In the genomic region with DNA sequence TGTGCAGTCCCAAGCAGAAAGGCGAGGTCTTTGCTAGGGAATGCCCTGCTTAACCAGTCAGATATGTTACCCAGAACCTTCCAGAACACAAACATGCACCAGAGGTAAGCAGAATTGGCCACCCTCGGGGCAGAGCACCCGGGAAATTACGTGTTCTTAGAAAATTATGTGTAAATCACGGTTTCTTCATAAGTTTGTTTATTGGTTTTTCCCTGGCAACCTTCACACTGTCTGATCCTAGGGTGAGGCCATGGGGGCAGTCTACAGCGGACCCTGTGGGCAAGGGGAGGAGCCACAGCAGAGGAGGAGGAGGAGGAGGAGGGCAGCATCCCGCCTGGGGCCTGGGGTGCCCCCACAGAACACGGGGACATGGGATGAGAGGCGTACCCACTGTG, we compare ENCODE assay signal across 16 cellular contexts. TPM values are rescaled to one million over a fixed set of nuclear protein-coding genes. Genes with fewer than 3 reads are reported as not detected.
DNase-seq lines count a peak whose midpoint lies in the region; ATAC-seq, FAIRE-seq and TF ChIP-seq lines count a peak whose summit lies in the region.
"Had no signal": no experiment of that assay in that cellular context is flagged by ENCODE, and none has a peak within 500 bp of the region (broad histone marks: within the 10 kb centered on the region; RNA-seq: fewer than 3 reads in every experiment).

No MANE protein-coding gene starts in this region.

- H2AFZ ChIP-seq in keratinocyte (ENCODE audit: control insufficient read depth, low read length) (no peak overlapping the region), smooth muscle cell (ENCODE audit: low read depth) (no peak overlapping the region)

- no peaks in the 10 kb centered on the region for H3K27me3 ChIP-seq in Caco-2 (replicated peaks; ENCODE audit: control insufficient read depth, insufficient read depth, low read length)
- H3K27me3 ChIP-seq in keratinocyte (ENCODE audit: control insufficient read depth, extremely low read depth, insufficient read depth, low read length), result no peaks in the 10 kb centered on the region
- no peaks in the 10 kb centered on the region for H3K27me3 ChIP-seq in smooth muscle cell (ENCODE audit: low read depth)

- intact Hi-C loops in Caco-2 (cut with micrococcal nuclease; ENCODE audit: unreplicated experiment), result loop anchor here (1.0 kb wide), 1 partner anchor 29 kb away; no protein-coding TSS in a partner anchor

- H3K36me3 ChIP-seq in Caco-2 (ENCODE audit: control insufficient read depth, insufficient read depth, low read length) (no peaks in the 10 kb centered on the region), keratinocyte (ENCODE audit: control insufficient read depth in 2 of 2, extremely low read depth in 1 of 2, insufficient read depth in 2 of 2, low read length in 2 of 2) (peaks cover 0 to 2% of the 10 kb centered on the region in 2 experiments), smooth muscle cell (ENCODE audit: low read depth) (no peaks in the 10 kb centered on the region)
- H3K36me3 ChIP-seq: left ventricle myocardium inferior had no signal

- no peaks in the 10 kb centered on the region for H3K9me3 Mint-ChIP-seq in Caco-2 (ENCODE audit: unreplicated experiment)
- H3K9me3 Mint-ChIP-seq in brain, result no peaks in the 10 kb centered on the region

- H3K4me3 ChIP-seq in Caco-2 (ENCODE audit: low read depth, low read length) (no peak overlapping the region), keratinocyte (ENCODE audit: control insufficient read depth in 2 of 3, extremely low read depth in 1 of 3, insufficient read depth in 2 of 3, low read depth in 1 of 3, low read length in 3 of 3) (no peak overlapping the region), smooth muscle cell (no peak overlapping the region)
- H3K4me3 ChIP-seq: left ventricle myocardium inferior had no signal

- DNase-seq in Caco-2 (no peak), keratinocyte (ENCODE audit: low read depth, low spot score) (no peak), smooth muscle cell (lab: John Stamatoyannopoulos, UW; ENCODE audit: unreplicated experiment) (no peak), kidney glomerular epithelial cell (lab: John Stamatoyannopoulos, UW) (no peak), NCI-H526 treated with DMSO at 0.1 percent for 48 hours (lab: John Stamatoyannopoulos, UW) (no peak)
- no peak for DNase-seq in activated CD8-positive, alpha-beta memory T cell treated with anti-CD3 and anti-CD28 coated beads, Interleukin-2, amount 50 U/mL, for 4 hours
- DNase-seq: HCEC 1CT; left ventricle myocardium inferior; MM.1S; NCI-H187; NCI-H345; NK-92 treated with Interleukin-12 subunit alpha and Interleukin-12 subunit beta, amount 100 ng/mL, for 24 hours; T-helper 2 cell had no signal

- TF ChIP-seq CTCF in Caco-2 (IDR thresholded peaks at IDR 0.05; ENCODE audit: insufficient read depth in 1 of 2, low read depth in 1 of 2, low read length in 1 of 2, severe bottlenecking in 1 of 2, unreplicated experiment in 1 of 2) (no peak), brain (conservative IDR thresholded peaks at IDR 0.05) (no peak), keratinocyte (optimal IDR thresholded peaks at IDR 0.05 in 1 of 3, IDR thresholded peaks at IDR 0.05 in 1 of 3, conservative IDR thresholded peaks at IDR 0.05 in 1 of 3; ENCODE audit: extremely low read depth in 1 of 3, insufficient read depth in 2 of 3, low read length in 3 of 3) (no peak), smooth muscle cell (IDR thresholded peaks at IDR 0.05; ENCODE audit: borderline replicate concordance, insufficient read depth, poor library complexity, severe bottlenecking) (no peak)

- ATAC-seq in HG03135 (IDR thresholded peaks at IDR 0.05; ENCODE audit: unreplicated experiment), result no peak

- CTCF ChIA-PET in Caco-2 (lab: Charles Lee), result no interaction called here

- H3K79me2 ChIP-seq in keratinocyte (ENCODE audit: control insufficient read depth, insufficient read depth, low read length) (peaks cover 27% of the 10 kb centered on the region), smooth muscle cell (ENCODE audit: low read depth) (peaks cover 73% of the 10 kb centered on the region)

- POLR2A ChIA-PET in Caco-2 (lab: Charles Lee), result no interaction called here

- H3K4me2 ChIP-seq in keratinocyte (ENCODE audit: control insufficient read depth, extremely low read depth, insufficient read depth, low read depth, low read length) (peak overlapping the region; percentile 61), smooth muscle cell (peak overlapping the region; percentile 59)

- H3K4me3 Mint-ChIP-seq in Caco-2 (ENCODE audit: unreplicated experiment), result peak overlapping the region; percentile 27
- no peak overlapping the region for H3K4me3 Mint-ChIP-seq in brain

- H3K4me1 Mint-ChIP-seq in Caco-2 (ENCODE audit: low read depth, unreplicated experiment) (peaks cover 22% of the 10 kb centered on the region), brain (peaks cover 50% of the 10 kb centered on the region)

- H3K9ac ChIP-seq in keratinocyte (ENCODE audit: control insufficient read depth, extremely low read depth, insufficient read depth, low read length), result peak overlapping the region; percentile 68
- H3K9ac ChIP-seq in smooth muscle cell (ENCODE audit: low read depth), result no peak overlapping the region

- dilution Hi-C loops in keratinocyte (cut with MboI; ENCODE audit: extremely low pct_ligation_motif_present, low sequenced_read_pairs), result no loop called here

- H4K20me1 ChIP-seq in keratinocyte (ENCODE audit: control insufficient read depth, extremely low read depth, insufficient read depth, low read length) (peaks cover 15% of the 10 kb centered on the region), smooth muscle cell (ENCODE audit: low read depth) (peaks cover 100% of the 10 kb centered on the region)

- BruUV-seq in Caco-2 (replicated peaks; lab: Mats Ljungman, UMichigan), result no TSS peak

- H3F3A ChIP-seq in smooth muscle cell (ENCODE audit: low read depth), result no peaks in the 10 kb centered on the region

- peaks cover 12% of the 10 kb centered on the region for H3K9me1 ChIP-seq in keratinocyte (ENCODE audit: control insufficient read depth, extremely low read depth, insufficient read depth, low read length)

- peak overlapping the region; percentile 72 for H3K27ac ChIP-seq in keratinocyte (ENCODE audit: control insufficient read depth, insufficient read depth, low read length)
- peak overlapping the region; percentile 42 for H3K27ac ChIP-seq in smooth muscle cell (ENCODE audit: low read depth)

- peaks cover 13% of the 10 kb centered on the region for H3K36me3 Mint-ChIP-seq in Caco-2 (ENCODE audit: insufficient read depth, unreplicated experiment)
- no peaks in the 10 kb centered on the region for H3K36me3 Mint-ChIP-seq in brain

- peak; percentile 26 for FAIRE-seq in keratinocyte (lab: Jason Lieb, UNC)
- FAIRE-seq: urothelium cell line had no signal

- 75% methylated on average over 8 of the region's 9 CpGs for WGBS in smooth muscle cell (ENCODE audit: low lambda C conversion rate)

- H3K27me3 Mint-ChIP-seq in Caco-2 (ENCODE audit: insufficient read depth, unreplicated experiment) (no peaks in the 10 kb centered on the region), brain (no peaks in the 10 kb centered on the region)

- H3K9me3 ChIP-seq in Caco-2 (no peaks in the 10 kb centered on the region), keratinocyte (ENCODE audit: control insufficient read depth, low read depth, low read length) (no peaks in the 10 kb centered on the region), smooth muscle cell (replicated peaks; ENCODE audit: low read depth) (no peaks in the 10 kb centered on the region)
- H3K9me3 ChIP-seq: left ventricle myocardium inferior had no signal

- H3K4me1 ChIP-seq in Caco-2, result peaks cover 51% of the 10 kb centered on the region
- H3K4me1 ChIP-seq in keratinocyte (ENCODE audit: control insufficient read depth, extremely low read depth, insufficient read depth, low read length), result peaks cover 86% of the 10 kb centered on the region
- peaks cover 18% of the 10 kb centered on the region for H3K4me1 ChIP-seq in smooth muscle cell (ENCODE audit: low read depth)

- H3K27ac Mint-ChIP-seq in Caco-2 (ENCODE audit: unreplicated experiment) (peak overlapping the region; percentile 86), brain (peak overlapping the region in 4 of 5 experiments; percentile 40 to 90 (median 44))

RNA-seq across cellular contexts. Expression of a gene that starts 31.4 kb away (rescaled TPM):
- 63.8 and 69.1 TPM in 2 replicates for total RNA-seq in Caco-2 (2022)
- polyA plus RNA-seq in brain (ENCODE audit: insufficient read depth, low read depth, low replicate concordance), result 29.9 TPM
- 9.7 to 17.2 TPM (median 16.7 TPM) in 3 replicates for polyA plus RNA-seq in keratinocyte
- 15.9 TPM for polyA plus RNA-seq in keratinocyte (2011; ENCODE audit: low read depth)
- polyA plus RNA-seq in keratinocyte (2011; cell fraction: cytosol; rRNA removed), result 10.5 and 21.8 TPM in 2 replicates
- 19.4 and 29.5 TPM in 2 replicates for polyA plus RNA-seq in keratinocyte (2011; cell fraction: nucleus; rRNA removed)
- polyA plus RNA-seq in keratinocyte (2012; ENCODE audit: low replicate concordance), result 30.5 and 34.7 TPM in 2 replicates
- polyA minus RNA-seq in keratinocyte, result 19.2 to 55.3 TPM (median 30.6 TPM) in 3 replicates
- polyA minus RNA-seq in keratinocyte (2011; cell fraction: cytosol; rRNA and poly(A)+ RNA removed), result 50.6 TPM
- polyA minus RNA-seq in keratinocyte (2011; cell fraction: nucleus; rRNA and poly(A)+ RNA removed), result 26.7 and 27.5 TPM in 2 replicates
- total RNA-seq in smooth muscle cell, result 8.9 and 13.7 TPM in 2 replicates
- 23.1 and 25.3 TPM in 2 replicates for polyA plus RNA-seq in smooth muscle cell
